8 cellular contexts compared by ENCODE assay signal in the genomic region with DNA sequence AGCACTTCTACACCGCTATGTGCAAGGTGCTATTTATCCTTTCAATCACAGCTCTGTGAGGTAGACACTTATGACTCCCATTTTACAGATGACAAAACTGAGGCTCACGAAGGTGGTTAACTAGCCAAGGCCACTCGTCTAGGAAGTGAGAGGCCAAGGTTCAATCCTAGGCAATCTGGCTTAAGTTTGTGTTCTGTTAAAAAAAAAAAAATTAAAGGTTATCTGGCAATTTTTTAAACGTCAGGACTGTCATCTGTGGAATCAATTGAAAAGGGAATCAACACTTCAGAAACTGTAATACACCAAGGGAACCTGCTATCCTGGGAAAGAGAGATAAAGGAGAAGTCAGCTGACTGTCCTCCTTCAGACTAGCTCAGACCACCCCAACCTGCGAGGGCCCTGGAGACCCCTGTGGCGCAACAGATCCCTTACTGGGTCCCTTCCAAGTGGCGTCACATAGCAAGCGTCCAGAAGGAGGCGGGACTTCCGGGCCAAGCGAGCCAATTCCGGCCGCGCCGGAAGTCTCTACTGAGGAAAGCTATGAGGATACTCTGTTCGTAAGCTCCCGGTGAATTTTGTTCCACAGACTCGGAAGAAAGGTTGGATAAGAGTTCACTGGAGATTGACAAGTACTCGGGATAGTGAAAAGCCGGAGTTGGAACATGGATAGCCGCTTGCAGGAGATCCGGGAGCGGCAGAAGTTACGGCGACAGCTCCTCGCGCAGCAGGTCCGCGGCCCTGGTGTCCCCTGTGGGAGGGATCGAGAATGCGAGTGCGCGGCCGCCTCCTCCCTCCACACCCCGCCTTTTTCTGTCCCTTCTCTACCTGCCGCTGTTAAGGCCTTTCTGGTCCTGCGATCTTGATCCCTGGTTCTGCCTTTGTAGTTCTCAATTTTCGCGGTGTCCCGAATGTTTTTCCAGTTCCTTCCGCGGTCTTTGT. TPM values are rescaled to one million over a fixed set of nuclear protein-coding genes. Genes with fewer than 3 reads are reported as not detected.
DNase-seq lines count a peak whose midpoint lies in the region; ATAC-seq lines count a peak whose summit lies in the region.

TSS of gene METTL14 (plus strand) at position 520 of the 939 bp plus-strand sequence. CDS start at position 663, 143 bp downstream.

- DNase-seq in AML-193 (lab: John Stamatoyannopoulos, UW): peak; percentile 72 to 84
- peak; percentile 81 for DNase-seq in NCI-H446 treated with DMSO at 0.1 percent for 48 hours (lab: John Stamatoyannopoulos, UW)
- peak; percentile 93 for DNase-seq in activated CD4-positive, alpha-beta T cell treated with anti-CD3 and anti-CD28 coated beads for 36 hours
- DNase-seq in kidney tubule cell (ENCODE audit: low spot score): peak; percentile 91
- peak; percentile 72 to 82 (median 80) for DNase-seq in stimulated activated CD4-positive, alpha-beta T cell treated with anti-CD3 and anti-CD28 coated beads, Interleukin-1b, Interleukin-23, amount 100 ng/mL, for 24 hours (ENCODE audit: low read depth in 4 of 4, low spot score in 1 of 4)

- POLR2A ChIA-PET in activated CD4-positive, alpha-beta T cell treated with anti-CD3 and anti-CD28 coated beads for 36 hours (lab: Charles Lee): interaction anchor here (0.6 kb wide), 2 partner anchors 9 to 136 kb away, joined by 3 read pairs; no protein-coding TSS in a partner anchor

- H3K9me3 Mint-ChIP-seq in activated CD4-positive, alpha-beta T cell treated with anti-CD3 and anti-CD28 coated beads for 36 hours (ENCODE audit: low read depth): no peaks in the 10 kb centered on the region

- peak; percentile 100 for ATAC-seq in GM19035 (IDR thresholded peaks at IDR 0.05; ENCODE audit: unreplicated experiment)
- ATAC-seq in HG03354 (IDR thresholded peaks at IDR 0.05; ENCODE audit: poor library complexity, severe bottlenecking, unreplicated experiment): peak; percentile 99
- peak; percentile 96 for ATAC-seq in activated CD4-positive, alpha-beta T cell treated with anti-CD3 and anti-CD28 coated beads for 36 hours

- intact Hi-C loops in activated CD4-positive, alpha-beta T cell treated with anti-CD3 and anti-CD28 coated beads for 36 hours (cut with DNase I, micrococcal nuclease): loop anchor here in 1 of 2 experiments (1.0 to 2.0 kb wide), 6 partner anchors 94 to 769 kb away; partner anchors contain the start of genes SEC24D and USP53

- peak within 1 kb of the TSS; percentile 83 for H3K27ac ChIP-seq in cingulate gyrus (ENCODE audit: low read depth, low read length)

- peaks cover 24% of the 10 kb centered on the region for H3K4me1 Mint-ChIP-seq in activated CD4-positive, alpha-beta T cell treated with anti-CD3 and anti-CD28 coated beads for 36 hours

- peak within 1 kb of the TSS; percentile 90 for H3K27ac Mint-ChIP-seq in activated CD4-positive, alpha-beta T cell treated with anti-CD3 and anti-CD28 coated beads for 36 hours

- CTCF ChIA-PET in activated CD4-positive, alpha-beta T cell treated with anti-CD3 and anti-CD28 coated beads for 36 hours (lab: Charles Lee): interaction anchor here (0.7 kb wide), 1 partner anchor 31 kb away, joined by 5 read pairs; no protein-coding TSS in a partner anchor

- H3K4me3 Mint-ChIP-seq in activated CD4-positive, alpha-beta T cell treated with anti-CD3 and anti-CD28 coated beads for 36 hours: peak within 1 kb of the TSS; percentile 99

- peaks cover 2% of the 10 kb centered on the region for H3K27me3 Mint-ChIP-seq in activated CD4-positive, alpha-beta T cell treated with anti-CD3 and anti-CD28 coated beads for 36 hours

- peaks cover 6% of the 10 kb centered on the region for H3K36me3 Mint-ChIP-seq in activated CD4-positive, alpha-beta T cell treated with anti-CD3 and anti-CD28 coated beads for 36 hours (ENCODE audit: low read depth)

RNA-seq across cellular contexts. Expression of gene METTL14, which starts in this region (rescaled TPM):
- 10 to 100 TPM; 45.1 to 48.4 TPM for total RNA-seq in activated CD4-positive, alpha-beta T cell treated with anti-CD3 and anti-CD28 coated beads for 36 hours

Comparison
In these comparisons a context has a peak if more than half of its experiments do, and no peak if none do; other contexts are left out.
1. Peak in every context shown above with its lines: DNase-seq, ATAC-seq and H3K27ac ChIP-seq.